In the genomic region with DNA sequence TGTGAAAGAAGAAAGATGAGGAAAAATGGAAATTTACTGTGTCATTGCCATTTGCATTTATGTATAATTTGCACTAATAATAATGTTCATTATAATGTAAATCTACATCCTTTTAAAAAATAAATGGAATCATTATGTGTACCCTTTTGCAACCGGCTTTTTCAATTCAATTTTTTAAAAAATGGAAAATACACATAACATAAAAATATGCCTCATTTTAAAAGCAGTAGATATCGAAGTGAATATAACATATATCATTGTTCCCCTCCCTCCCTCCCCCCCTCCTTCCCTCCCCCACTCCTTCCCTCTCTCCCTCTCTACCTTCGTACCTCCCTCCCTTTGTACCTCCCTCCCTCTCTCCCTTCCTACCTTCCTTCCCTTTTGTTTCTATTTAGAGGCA, we compare ENCODE assay signal across 20 cellular contexts. TPM values are rescaled to one million over a fixed set of nuclear protein-coding genes. Genes with fewer than 3 reads are reported as not detected.
DNase-seq lines count a peak whose midpoint lies in the region; ATAC-seq and TF ChIP-seq lines count a peak whose summit lies in the region.
"Had no signal": no experiment of that assay in that cellular context is flagged by ENCODE, and none has a peak within 500 bp of the region (broad histone marks: within the 10 kb centered on the region; RNA-seq: fewer than 3 reads in every experiment).

No MANE protein-coding gene starts in this region.

- H2BK120ac ChIP-seq in trophoblast cell (ENCODE audit: insufficient read depth, low read length, poor library complexity) = no peak overlapping the region

- no peak overlapping the region for H3K27ac Mint-ChIP-seq in activated CD8-positive, alpha-beta T cell treated with anti-CD3 and anti-CD28 coated beads, Interleukin-2, amount 10 ng/mL, durations not matched to agents 7 days and 5 days
- H3K27ac Mint-ChIP-seq in immature natural killer cell = no peak overlapping the region
- H3K27ac Mint-ChIP-seq: activated CD8-positive, alpha-beta memory T cell treated with anti-CD3 and anti-CD28 coated beads, Interleukin-2, amount 10 ng/mL, durations not matched to agents 7 days and 5 days; activated naive CD8-positive, alpha-beta T cell treated with anti-CD3 and anti-CD28 coated beads, Interleukin-2, amount 10 ng/mL, durations not matched to agents 7 days and 5 days; activated T-helper 17 cell treated with anti-CD3 and anti-CD28 coated beads, Interleukin-2, amount 50 U/mL, for 72 hours had no signal

- no peaks in the 10 kb centered on the region for H3K9me3 Mint-ChIP-seq in activated CD8-positive, alpha-beta T cell treated with anti-CD3 and anti-CD28 coated beads, Interleukin-2, amount 10 ng/mL, durations not matched to agents 7 days and 5 days (ENCODE audit: insufficient read depth)
- H3K9me3 Mint-ChIP-seq in immature natural killer cell = no peaks in the 10 kb centered on the region
- H3K9me3 Mint-ChIP-seq: activated naive CD8-positive, alpha-beta T cell treated with anti-CD3 and anti-CD28 coated beads, Interleukin-2, amount 10 ng/mL, durations not matched to agents 7 days and 5 days; activated T-helper 17 cell treated with anti-CD3 and anti-CD28 coated beads, Interleukin-2, amount 50 U/mL, for 72 hours; CD4-positive, alpha-beta memory T cell; naive B cell had no signal

- no peak overlapping the region for H3K9ac ChIP-seq in HUES48 (ENCODE audit: low read depth, low read length)
- no peak overlapping the region for H3K9ac ChIP-seq in trophoblast cell (ENCODE audit: low read length)
- H3K9ac ChIP-seq: parathyroid adenoma had no signal

- H3K18ac ChIP-seq in trophoblast cell (ENCODE audit: low read length) = no peak overlapping the region

- H3K9me3 ChIP-seq in HUES48 (ENCODE audit: control insufficient read depth, insufficient read depth, low read length) = no peaks in the 10 kb centered on the region
- no peaks in the 10 kb centered on the region for H3K9me3 ChIP-seq in trophoblast cell (ENCODE audit: insufficient read depth, low read depth, low read length)
- H3K9me3 ChIP-seq: HAP-1 had no signal

- H3K36me3 Mint-ChIP-seq in activated CD8-positive, alpha-beta T cell treated with anti-CD3 and anti-CD28 coated beads, Interleukin-2, amount 10 ng/mL, durations not matched to agents 7 days and 5 days (ENCODE audit: low read depth) = peaks cover 2% of the 10 kb centered on the region
- peaks cover 0 to 3% (median 0%) of the 10 kb centered on the region in 3 donors for H3K36me3 Mint-ChIP-seq in immature natural killer cell
- H3K36me3 Mint-ChIP-seq: activated naive CD8-positive, alpha-beta T cell treated with anti-CD3 and anti-CD28 coated beads, Interleukin-2, amount 10 ng/mL, durations not matched to agents 7 days and 5 days had no signal

- H3K4me1 ChIP-seq in ACC112 (ENCODE audit: control insufficient read depth, insufficient read depth, low read length, unreplicated experiment) = peaks cover 33% of the 10 kb centered on the region
- H3K4me1 ChIP-seq in HUES48 (ENCODE audit: control insufficient read depth, insufficient read depth, low read length) = peaks cover 11% of the 10 kb centered on the region
- peaks cover 5 to 12% of the 10 kb centered on the region in 2 experiments for H3K4me1 ChIP-seq in trophoblast cell (ENCODE audit: control insufficient read depth in 1 of 2, insufficient read depth in 2 of 2, low read length in 2 of 2)
- H3K4me1 ChIP-seq: parathyroid adenoma had no signal

- no peaks in the 10 kb centered on the region for H3K27me3 Mint-ChIP-seq in activated CD8-positive, alpha-beta T cell treated with anti-CD3 and anti-CD28 coated beads, Interleukin-2, amount 10 ng/mL, durations not matched to agents 7 days and 5 days (ENCODE audit: low read depth)
- peaks cover 0 to 3% (median 1%) of the 10 kb centered on the region in 3 donors for H3K27me3 Mint-ChIP-seq in immature natural killer cell (ENCODE audit: low read depth in 3 of 3)
- H3K27me3 Mint-ChIP-seq: activated CD8-positive, alpha-beta memory T cell treated with anti-CD3 and anti-CD28 coated beads, Interleukin-2, amount 10 ng/mL, durations not matched to agents 7 days and 5 days; activated naive CD8-positive, alpha-beta T cell treated with anti-CD3 and anti-CD28 coated beads, Interleukin-2, amount 10 ng/mL, durations not matched to agents 7 days and 5 days; activated T-helper 17 cell treated with anti-CD3 and anti-CD28 coated beads, Interleukin-2, amount 50 U/mL, for 72 hours; CD4-positive, alpha-beta memory T cell; naive B cell had no signal

- no peak overlapping the region for H2BK12ac ChIP-seq in trophoblast cell (ENCODE audit: low read length)

- H2BK5ac ChIP-seq in trophoblast cell (ENCODE audit: low read depth, low read length, poor library complexity) = no peak overlapping the region

- no peak overlapping the region for H2AK5ac ChIP-seq in trophoblast cell (ENCODE audit: low read length)

- H2AFZ ChIP-seq in ACC112 (ENCODE audit: low read length, unreplicated experiment) (no peak overlapping the region), trophoblast cell (ENCODE audit: insufficient read depth, low read length, poor library complexity) (no peak overlapping the region)
- H2AFZ ChIP-seq: parathyroid adenoma had no signal

- H3K23ac ChIP-seq in trophoblast cell (ENCODE audit: low read length) = no peak overlapping the region

- no peak overlapping the region for H4K91ac ChIP-seq in trophoblast cell (ENCODE audit: low read depth, low read length)

- no peaks in the 10 kb centered on the region for H3K79me1 ChIP-seq in trophoblast cell (ENCODE audit: low read length)

- no peak overlapping the region for H4K12ac ChIP-seq in trophoblast cell (ENCODE audit: low read depth, low read length)

- H3K4me1 Mint-ChIP-seq in activated CD8-positive, alpha-beta T cell treated with anti-CD3 and anti-CD28 coated beads, Interleukin-2, amount 10 ng/mL, durations not matched to agents 7 days and 5 days (ENCODE audit: low read depth) = peaks cover 18% of the 10 kb centered on the region
- H3K4me1 Mint-ChIP-seq in immature natural killer cell = peaks cover 19 to 32% of the 10 kb centered on the region in 2 donors

- 100% methylated on average over 1 of the region's 3 CpGs for WGBS in trophoblast cell (ENCODE audit: extremely low coverage, insufficient coverage, insufficient read length)

- ATAC-seq in activated CD8-positive, alpha-beta T cell treated with anti-CD3 and anti-CD28 coated beads, Interleukin-2, amount 10 ng/mL, durations not matched to agents 7 days and 5 days = no peak
- ATAC-seq: activated CD8-positive, alpha-beta memory T cell treated with anti-CD3 and anti-CD28 coated beads, Interleukin-2, amount 10 ng/mL, durations not matched to agents 7 days and 5 days; activated T-helper 17 cell treated with anti-CD3 and anti-CD28 coated beads, Interleukin-2, amount 50 U/mL, for 72 hours had no signal

- no peak overlapping the region for H3K4me2 ChIP-seq in trophoblast cell (ENCODE audit: low read length)

- POLR2A ChIA-PET in activated CD8-positive, alpha-beta T cell treated with anti-CD3 and anti-CD28 coated beads, Interleukin-2, amount 10 ng/mL, durations not matched to agents 7 days and 5 days (lab: Charles Lee) = no interaction called here

- H3K4me3 Mint-ChIP-seq in activated CD8-positive, alpha-beta T cell treated with anti-CD3 and anti-CD28 coated beads, Interleukin-2, amount 10 ng/mL, durations not matched to agents 7 days and 5 days = no peak overlapping the region
- H3K4me3 Mint-ChIP-seq in immature natural killer cell = no peak overlapping the region
- H3K4me3 Mint-ChIP-seq: activated CD8-positive, alpha-beta memory T cell treated with anti-CD3 and anti-CD28 coated beads, Interleukin-2, amount 10 ng/mL, durations not matched to agents 7 days and 5 days; activated naive CD8-positive, alpha-beta T cell treated with anti-CD3 and anti-CD28 coated beads, Interleukin-2, amount 10 ng/mL, durations not matched to agents 7 days and 5 days; activated T-helper 17 cell treated with anti-CD3 and anti-CD28 coated beads, Interleukin-2, amount 50 U/mL, for 72 hours; CD4-positive, alpha-beta memory T cell; naive B cell had no signal

- no peak for DNase-seq in coronary artery (ENCODE audit: low spot score)
- no peak for DNase-seq in trophoblast cell
- no peak for DNase-seq in activated CD8-positive, alpha-beta T cell treated with anti-CD3 and anti-CD28 coated beads, Interleukin-2, amount 10 ng/mL, durations not matched to agents 7 days and 5 days
- DNase-seq in EL = no peak
- DNase-seq in cerebellum (ENCODE audit: low spot score) = no peak
- DNase-seq in immature natural killer cell = no peak
- DNase-seq: activated CD8-positive, alpha-beta memory T cell treated with anti-CD3 and anti-CD28 coated beads, Interleukin-2, amount 10 ng/mL, durations not matched to agents 7 days and 5 days; activated naive CD8-positive, alpha-beta T cell treated with anti-CD3 and anti-CD28 coated beads, Interleukin-2, amount 10 ng/mL, durations not matched to agents 7 days and 5 days; CD4-positive, alpha-beta memory T cell; erythroblast; MM.1S; naive B cell; NCI-H2227 treated with DMSO at 0.1 percent for 48 hours; stimulated activated CD4-positive, alpha-beta T cell treated with anti-CD3 and anti-CD28 coated beads, Interleukin-4, amount 100 ng/mL, for 24 hours; SW 1271 had no signal

- no peak overlapping the region for H4K8ac ChIP-seq in trophoblast cell (ENCODE audit: low read depth, low read length)

- H3K4me3 ChIP-seq in ACC112 (ENCODE audit: low read depth, low read length) = no peak overlapping the region
- no peak overlapping the region for H3K4me3 ChIP-seq in HUES48 (ENCODE audit: low read depth, low read length)
- no peak overlapping the region for H3K4me3 ChIP-seq in coronary artery
- H3K4me3 ChIP-seq in trophoblast cell (ENCODE audit: low read depth, low read length) = no peak overlapping the region
- H3K4me3 ChIP-seq: HAP-1 had no signal

- H3K36me3 ChIP-seq in ACC112 (ENCODE audit: insufficient read depth, low read length) (no peaks in the 10 kb centered on the region), HUES48 (ENCODE audit: control insufficient read depth, insufficient read depth, low read length) (no peaks in the 10 kb centered on the region), trophoblast cell (ENCODE audit: control insufficient read depth in 1 of 2, insufficient read depth in 2 of 2, low read length in 2 of 2) (peaks cover 0 to 2% of the 10 kb centered on the region in 2 experiments)
- H3K36me3 ChIP-seq: HAP-1 had no signal

- no peak overlapping the region for H3K14ac ChIP-seq in trophoblast cell (ENCODE audit: low read length)

- CTCF ChIA-PET in activated CD8-positive, alpha-beta T cell treated with anti-CD3 and anti-CD28 coated beads, Interleukin-2, amount 10 ng/mL, durations not matched to agents 7 days and 5 days (lab: Charles Lee) = no interaction called here

- H3K27me3 ChIP-seq in ACC112 (ENCODE audit: insufficient read depth, low read length) = no peaks in the 10 kb centered on the region
- no peaks in the 10 kb centered on the region for H3K27me3 ChIP-seq in HUES48 (ENCODE audit: control insufficient read depth, insufficient read depth, low read length)
- H3K27me3 ChIP-seq in trophoblast cell (ENCODE audit: insufficient read depth, low read length) = no peaks in the 10 kb centered on the region

- no peak for TF ChIP-seq CTCF in coronary artery (IDR thresholded peaks at IDR 0.05)

- H3K79me2 ChIP-seq in ACC112 (ENCODE audit: control insufficient read depth, insufficient read depth, low read length, unreplicated experiment) = peaks cover 43% of the 10 kb centered on the region
- H3K79me2 ChIP-seq in trophoblast cell (ENCODE audit: control insufficient read depth, insufficient read depth, low read length, poor library complexity) = peaks cover 2% of the 10 kb centered on the region

- H3K4ac ChIP-seq in trophoblast cell (ENCODE audit: low read depth, low read length) = peak overlapping the region; percentile 2

- peak overlapping the region; percentile 88; the same call in 1 of the 2 replicates for H3K27ac ChIP-seq in ACC112 (ENCODE audit: low read depth, low read length)
- peak overlapping the region; percentile 46 for H3K27ac ChIP-seq in HUES48 (ENCODE audit: low read depth, low read length)
- H3K27ac ChIP-seq in coronary artery = peak overlapping the region; percentile 68 to 78
- H3K27ac ChIP-seq in trophoblast cell (ENCODE audit: low read depth, low read length) = no peak overlapping the region

RNA-seq across cellular contexts. Expression of gene UBE4B, which starts 33.0 kb away (rescaled TPM):
- polyA plus RNA-seq in trophoblast cell (2013) = 43.2 and 44.4 TPM in 2 replicates
- total RNA-seq in activated CD8-positive, alpha-beta T cell treated with anti-CD3 and anti-CD28 coated beads, Interleukin-2, amount 10 ng/mL, durations not matched to agents 7 days and 5 days = 10 to 100 TPM; 30.7 to 32.0 TPM
- total RNA-seq in cerebellum = 38.0 TPM
- polyA plus RNA-seq in immature natural killer cell = 10 to 100 TPM in 1 of 3 donors, 1 to 10 TPM in 2; 3.7 to 10.3 (median 7.6) TPM
